Comparison of ENCODE assay signal across 22 cellular contexts in genomic region chr16:17780181-17780580, GRCh38.
DNase-seq lines count a peak whose midpoint lies in the region; FAIRE-seq and TF ChIP-seq lines count a peak whose summit lies in the region.
"Had no signal": no experiment of that assay in that cellular context is flagged by ENCODE, and none has a peak within 500 bp of the region (broad histone marks: within the 10 kb centered on the region; RNA-seq: fewer than 3 reads in every experiment).

No MANE protein-coding gene starts in this region.

- peaks cover 2% of the 10 kb centered on the region for H3K9me3 Mint-ChIP-seq in astrocyte (ENCODE audit: unreplicated experiment)
- no peaks in the 10 kb centered on the region for H3K9me3 Mint-ChIP-seq in activated CD4-positive, alpha-beta T cell treated with anti-CD3 and anti-CD28 coated beads, Interleukin-2, amount 10 ng/mL, durations not matched to agents 24 days and 14 days
- H3K9me3 Mint-ChIP-seq: HFFc6 had no signal

- H3K9me3 ChIP-seq in astrocyte (ENCODE audit: insufficient read depth, low read depth, low read length) (no peaks in the 10 kb centered on the region), hepatocyte (ENCODE audit: low read depth) (no peaks in the 10 kb centered on the region), tibial nerve (no peaks in the 10 kb centered on the region)

- H3K36me3 ChIP-seq in astrocyte (ENCODE audit: insufficient read depth, low read length) (no peaks in the 10 kb centered on the region), hepatocyte (replicated peaks; ENCODE audit: insufficient read depth, low read depth) (no peaks in the 10 kb centered on the region), tibial nerve (no peaks in the 10 kb centered on the region)

- H3K4me3 Mint-ChIP-seq in astrocyte (ENCODE audit: unreplicated experiment): no peak overlapping the region
- no peak overlapping the region for H3K4me3 Mint-ChIP-seq in activated CD4-positive, alpha-beta T cell treated with anti-CD3 and anti-CD28 coated beads, Interleukin-2, amount 10 ng/mL, durations not matched to agents 24 days and 14 days
- H3K4me3 Mint-ChIP-seq: HFFc6 had no signal

- H3K27ac Mint-ChIP-seq in astrocyte (ENCODE audit: unreplicated experiment): peak overlapping the region; percentile 24
- no peak overlapping the region for H3K27ac Mint-ChIP-seq in activated CD4-positive, alpha-beta T cell treated with anti-CD3 and anti-CD28 coated beads, Interleukin-2, amount 10 ng/mL, durations not matched to agents 24 days and 14 days
- H3K27ac Mint-ChIP-seq: HFFc6 had no signal

- H3K27me3 Mint-ChIP-seq in astrocyte (ENCODE audit: low read depth, unreplicated experiment): peaks cover 16% of the 10 kb centered on the region
- H3K27me3 Mint-ChIP-seq in activated CD4-positive, alpha-beta T cell treated with anti-CD3 and anti-CD28 coated beads, Interleukin-2, amount 10 ng/mL, durations not matched to agents 24 days and 14 days: peaks cover 1% of the 10 kb centered on the region

- no peak for TF ChIP-seq POLR2A in tibial nerve (IDR thresholded peaks at IDR 0.05)

- FAIRE-seq in astrocyte (lab: Jason Lieb, UNC): no peak
- FAIRE-seq: H54 had no signal

- no peaks in the 10 kb centered on the region for H4K20me1 ChIP-seq in astrocyte (ENCODE audit: insufficient read depth, low read length)
- no peaks in the 10 kb centered on the region for H4K20me1 ChIP-seq in hepatocyte (ENCODE audit: insufficient read depth, poor library complexity, severe bottlenecking)

- no peaks in the 10 kb centered on the region for H3K36me3 Mint-ChIP-seq in astrocyte (ENCODE audit: low read depth, unreplicated experiment)
- no peaks in the 10 kb centered on the region for H3K36me3 Mint-ChIP-seq in activated CD4-positive, alpha-beta T cell treated with anti-CD3 and anti-CD28 coated beads, Interleukin-2, amount 10 ng/mL, durations not matched to agents 24 days and 14 days (ENCODE audit: low read depth)

- no peaks in the 10 kb centered on the region for H3K9me2 ChIP-seq in hepatocyte (replicated peaks; ENCODE audit: insufficient read depth)

- DNase-seq in EH (ENCODE audit: low read depth) (peak; percentile 47), NCI-H2227 (lab: John Stamatoyannopoulos, UW; ENCODE audit: unreplicated experiment) (peak; percentile 57), astrocyte (ENCODE audit: low read depth) (no peak), hepatocyte (ENCODE audit: low spot score) (peak; percentile 16), tibial nerve (ENCODE audit: low spot score in 2 of 2) (no peak), foreskin melanocyte (no peak)
- DNase-seq in activated CD4-positive, alpha-beta T cell treated with anti-CD3 and anti-CD28 coated beads, Interleukin-2, amount 10 ng/mL, durations not matched to agents 24 days and 14 days: no peak
- DNase-seq: ACHN; AML-193; DMS79; HFFc6; Karpas-422; NCI-H1105; NCI-H2081; NCI-H226; NCI-H69; NK-92 treated with Interleukin-12 subunit alpha and Interleukin-12 subunit beta, amount 100 ng/mL, for 24 hours; SHP77; T-helper 1 cell had no signal

- 67% methylated on average over 5 of the region's 5 CpGs for WGBS in hepatocyte (ENCODE audit: low lambda C conversion rate, missing lambda C conversion rate)
- WGBS in tibial nerve, 2 donors: 17 to 18% methylated on average over 5 of the region's 5 CpGs

- TF ChIP-seq EP300 in tibial nerve (IDR thresholded peaks at IDR 0.05): no peak

- TF ChIP-seq CTCF in astrocyte (IDR thresholded peaks at IDR 0.05; ENCODE audit: insufficient read depth, low read depth, low read length) (no peak), hepatocyte (IDR thresholded peaks at IDR 0.05; ENCODE audit: poor library complexity) (no peak), tibial nerve (IDR thresholded peaks at IDR 0.05) (no peak)

- H3K4me2 ChIP-seq in astrocyte (ENCODE audit: low read length) (no peak overlapping the region), hepatocyte (no peak overlapping the region)

- no peak overlapping the region for H3K27ac ChIP-seq in astrocyte (ENCODE audit: low read depth, low read length)
- no peak overlapping the region for H3K27ac ChIP-seq in hepatocyte
- H3K27ac ChIP-seq in tibial nerve: no peak overlapping the region
- H3K27ac ChIP-seq: C4-2B, HL-60 had no signal

- H3K79me2 ChIP-seq in astrocyte (ENCODE audit: insufficient read depth, low read length) (no peaks in the 10 kb centered on the region), hepatocyte (no peaks in the 10 kb centered on the region)

- no peak overlapping the region for H2AFZ ChIP-seq in astrocyte (ENCODE audit: low read depth, low read length)
- H2AFZ ChIP-seq in hepatocyte: no peak overlapping the region

- H3K4me1 ChIP-seq in astrocyte (ENCODE audit: insufficient read depth, low read length) (peaks cover 5% of the 10 kb centered on the region), hepatocyte (ENCODE audit: insufficient read depth) (no peaks in the 10 kb centered on the region), tibial nerve (no peaks in the 10 kb centered on the region)

- intact Hi-C loops in activated CD4-positive, alpha-beta T cell treated with anti-CD3 and anti-CD28 coated beads, Interleukin-2, amount 10 ng/mL, durations not matched to agents 24 days and 14 days (cut with micrococcal nuclease): no loop called here

- H3K4me1 Mint-ChIP-seq in astrocyte (ENCODE audit: low read depth, unreplicated experiment): peaks cover 4% of the 10 kb centered on the region
- no peaks in the 10 kb centered on the region for H3K4me1 Mint-ChIP-seq in activated CD4-positive, alpha-beta T cell treated with anti-CD3 and anti-CD28 coated beads, Interleukin-2, amount 10 ng/mL, durations not matched to agents 24 days and 14 days

- no peak overlapping the region for H3K4me3 ChIP-seq in astrocyte (ENCODE audit: insufficient read depth, low read depth, low read length)
- H3K4me3 ChIP-seq in hepatocyte: no peak overlapping the region
- no peak overlapping the region for H3K4me3 ChIP-seq in tibial nerve

- H3K27me3 ChIP-seq in astrocyte (ENCODE audit: insufficient read depth, low read length) (no peaks in the 10 kb centered on the region), hepatocyte (no peaks in the 10 kb centered on the region), tibial nerve (no peaks in the 10 kb centered on the region)

- H3K9ac ChIP-seq in astrocyte (ENCODE audit: low read length): no peak overlapping the region

Comparison
In these comparisons a context has a peak if more than half of its experiments do, and no peak if none do; other contexts are left out.
1. DNase-seq: peak in EH (single experiment), NCI-H2227 (single experiment) and hepatocyte (single experiment); none in astrocyte (single experiment), tibial nerve (0 of 2), activated CD4-positive, alpha-beta T cell treated with anti-CD3 and anti-CD28 coated beads, Interleukin-2, amount 10 ng/mL, durations not matched to agents 24 days and 14 days (single experiment) and foreskin melanocyte (single experiment).